In genomic region chr6:42963855-42964605, GRCh38 we compare ENCODE assay signal across 1 cellular context.
TF ChIP-seq lines count a peak whose summit lies in the region.

No MANE protein-coding gene starts in this region.

TF ChIP-seq in HepG2, 621 proteins besides CTCF, POLR2A, EP300 and RAD21 (continued from another document):
- TF ChIP-seq ZBTB4 (CRISPR knock-in tag; IDR thresholded peaks at IDR 0.05; ENCODE audit: borderline replicate concordance), result no peak
- TF ChIP-seq ATF5 (CRISPR knock-in tag; IDR thresholded peaks at IDR 0.05; ENCODE audit: low read depth), result no peak
- TF ChIP-seq CENPX (CRISPR knock-in tag; IDR thresholded peaks at IDR 0.05), result no peak
- TF ChIP-seq SP2 (CRISPR knock-in tag; IDR thresholded peaks at IDR 0.05), result no peak
- no peak for TF ChIP-seq SATB2 (CRISPR knock-in tag; IDR thresholded peaks at IDR 0.05)
- TF ChIP-seq BRF2 (CRISPR knock-in tag; IDR thresholded peaks at IDR 0.05), result no peak
- no peak for TF ChIP-seq SP140L (CRISPR knock-in tag; IDR thresholded peaks at IDR 0.05; ENCODE audit: borderline replicate concordance)
- TF ChIP-seq ZGPAT (CRISPR knock-in tag; IDR thresholded peaks at IDR 0.05), result no peak
- no peak for TF ChIP-seq ZNF790 (CRISPR knock-in tag; IDR thresholded peaks at IDR 0.05; ENCODE audit: borderline replicate concordance)
- no peak; the same call in 1 of the 2 replicates for TF ChIP-seq MEIS1 (CRISPR knock-in tag; IDR thresholded peaks at IDR 0.05; ENCODE audit: borderline replicate concordance)
- TF ChIP-seq ZNF275 (CRISPR knock-in tag; IDR thresholded peaks at IDR 0.05; ENCODE audit: borderline replicate concordance), result no peak
- no peak for TF ChIP-seq NFYB (CRISPR knock-in tag; IDR thresholded peaks at IDR 0.05)
- no peak for TF ChIP-seq KLF6 (CRISPR knock-in tag; IDR thresholded peaks at IDR 0.05)
- no peak for TF ChIP-seq ZNF746 (CRISPR knock-in tag; IDR thresholded peaks at IDR 0.05)
- no peak for TF ChIP-seq ZNF430 (CRISPR knock-in tag; IDR thresholded peaks at IDR 0.05)
- no peak for TF ChIP-seq ZNF766 (CRISPR knock-in tag; IDR thresholded peaks at IDR 0.05; ENCODE audit: borderline replicate concordance)
- peak; percentile 46; the same call in 1 of the 2 replicates for TF ChIP-seq HNF1B (CRISPR knock-in tag; IDR thresholded peaks at IDR 0.05)
- TF ChIP-seq ZSCAN20 (CRISPR knock-in tag; IDR thresholded peaks at IDR 0.05; ENCODE audit: borderline replicate concordance), result no peak
- 0 out of 2 replicates have a peak, but pooled peaks have one; percentile 28 for TF ChIP-seq POGK (CRISPR knock-in tag; conservative IDR thresholded peaks at IDR 0.05)
- peak; percentile 64 for TF ChIP-seq ZFX (CRISPR knock-in tag; IDR thresholded peaks at IDR 0.05; ENCODE audit: low read depth)
- TF ChIP-seq ZNF281 (CRISPR knock-in tag; IDR thresholded peaks at IDR 0.05; ENCODE audit: borderline replicate concordance), result no peak
- no peak for TF ChIP-seq ZFP36 (IDR thresholded peaks at IDR 0.05; ENCODE audit: borderline replicate concordance, low read depth, low read length, partially characterized antibody)
- TF ChIP-seq ARNT2 (CRISPR knock-in tag; IDR thresholded peaks at IDR 0.05; ENCODE audit: low read depth), result no peak
- TF ChIP-seq SKIL (CRISPR knock-in tag; IDR thresholded peaks at IDR 0.05; ENCODE audit: borderline replicate concordance), result no peak
- TF ChIP-seq ARID3A (IDR thresholded peaks at IDR 0.05; ENCODE audit: low read depth, low read length), result no peak
- TF ChIP-seq NAIF1 (CRISPR knock-in tag; IDR thresholded peaks at IDR 0.05; ENCODE audit: borderline replicate concordance), result no peak
- TF ChIP-seq HMGXB4 (CRISPR knock-in tag; IDR thresholded peaks at IDR 0.05; ENCODE audit: borderline replicate concordance in 1 of 2, low read depth in 1 of 2), result peak in 1 of 2 experiments; percentile 52; a peak in 1 of 4 replicates
- no peak for TF ChIP-seq JARID2 (CRISPR knock-in tag; IDR thresholded peaks at IDR 0.05; ENCODE audit: insufficient replicate concordance)
- TF ChIP-seq SP5 (CRISPR knock-in tag; IDR thresholded peaks at IDR 0.05; ENCODE audit: borderline replicate concordance, low read depth), result peak; percentile 38; the same call in 1 of the 2 replicates
- no peak for TF ChIP-seq LCORL (IDR thresholded peaks at IDR 0.05)
- no peak for TF ChIP-seq LCORL (CRISPR knock-in tag; IDR thresholded peaks at IDR 0.05)
- no peak for TF ChIP-seq KLF11 (CRISPR knock-in tag; IDR thresholded peaks at IDR 0.05)
- TF ChIP-seq ZNF451 (CRISPR knock-in tag; IDR thresholded peaks at IDR 0.05), result no peak
